Comparison of ENCODE assay signal across 8 cellular contexts in the genomic region with DNA sequence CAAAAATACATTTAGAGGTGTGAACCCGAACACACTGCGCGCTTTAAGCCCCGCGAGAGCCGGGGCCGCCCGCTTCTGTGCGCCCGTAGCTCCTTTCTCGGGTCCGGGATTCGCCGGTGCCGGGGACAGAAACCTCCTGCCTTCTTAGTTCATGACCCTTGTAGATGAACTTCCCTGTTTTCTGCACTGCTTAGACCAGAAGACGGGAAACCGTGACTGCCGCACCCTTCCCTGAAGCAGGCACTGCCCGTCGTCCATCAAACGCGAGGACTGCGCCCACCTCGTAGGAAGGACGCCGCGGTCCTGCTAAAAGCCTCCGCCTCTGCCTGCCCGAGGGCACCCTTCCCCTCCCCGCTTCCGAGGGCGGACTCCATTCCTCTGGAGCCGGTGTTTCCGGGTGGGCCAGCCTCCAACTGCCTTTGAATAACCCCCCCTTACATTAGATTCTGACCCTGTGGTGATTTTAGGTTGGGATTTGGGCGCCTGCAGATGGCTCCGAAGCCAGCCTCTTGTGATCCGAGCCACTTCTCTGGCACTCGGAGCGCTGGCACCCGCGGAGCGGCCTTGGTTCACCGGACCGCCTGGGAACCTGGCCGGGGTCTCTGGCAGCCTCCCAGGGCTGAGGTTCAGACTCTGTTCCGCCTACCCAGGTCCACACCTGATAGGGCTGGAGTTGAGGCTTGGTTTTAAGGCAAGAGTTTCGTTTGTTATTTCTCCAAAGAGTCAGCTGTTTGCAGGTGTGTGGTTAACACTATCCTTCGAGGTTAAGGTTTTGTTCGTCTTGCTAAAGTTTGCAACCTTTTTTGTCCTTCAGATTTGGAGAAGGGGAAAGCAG. TPM values are rescaled to one million over a fixed set of nuclear protein-coding genes. Genes with fewer than 3 reads are reported as not detected.
DNase-seq lines count a peak whose midpoint lies in the region; ATAC-seq, FAIRE-seq and TF ChIP-seq lines count a peak whose summit lies in the region.

No MANE protein-coding gene starts in this region.

- peak overlapping the region in 4 of 5 donors; percentile 76 to 83 (median 78) for H3K9ac ChIP-seq in subcutaneous abdominal adipose tissue (ENCODE audit: low read length in 5 of 5)

- H3K4me3 ChIP-seq in lung (peak overlapping the region; percentile 50), subcutaneous abdominal adipose tissue (ENCODE audit: low read depth in 1 of 5, low read length in 5 of 5) (peak overlapping the region; percentile 57 to 92 (median 70))

- no peak for FAIRE-seq in HTR-8/SVneo (lab: Jason Lieb, UNC)

- H3K9me3 ChIP-seq in lung (ENCODE audit: control insufficient read depth in 2 of 2, insufficient read depth in 1 of 2, low read length in 1 of 2) (no peaks in the 10 kb centered on the region), subcutaneous abdominal adipose tissue (ENCODE audit: control insufficient read depth in 5 of 5, low read length in 5 of 5) (no peaks in the 10 kb centered on the region)

- ATAC-seq in HG02642 (IDR thresholded peaks at IDR 0.05; ENCODE audit: poor library complexity, unreplicated experiment) (peak; percentile 8), lung (ENCODE audit: insufficient read depth, low FRiP score) (peak; percentile 14)

- no peaks in the 10 kb centered on the region for H3K27me3 ChIP-seq in lung (ENCODE audit: control insufficient read depth, insufficient read depth)
- H3K27me3 ChIP-seq in subcutaneous abdominal adipose tissue (ENCODE audit: control insufficient read depth in 5 of 5, insufficient read depth in 4 of 5, low read length in 5 of 5): no peaks in the 10 kb centered on the region

- peak; percentile 55 for DNase-seq in DMS79 treated with DMSO at 0.1 percent for 48 hours (lab: John Stamatoyannopoulos, UW)
- DNase-seq in T-helper 1 cell: peak in 3 of 5 donors; percentile 23 to 61 (median 23)
- peak; percentile 68 for DNase-seq in ecto neural progenitor cell (ENCODE audit: low spot score)
- DNase-seq in lung (ENCODE audit: low spot score): peak; percentile 74
- DNase-seq in amniotic stem cell (lab: John Stamatoyannopoulos, UW): no peak
- no peak for DNase-seq in HTR-8/SVneo (ENCODE audit: insufficient read length, low spot score)

- H3K36me3 ChIP-seq in lung (ENCODE audit: control insufficient read depth in 2 of 2, insufficient read depth in 2 of 2, low read length in 2 of 2) (no peaks in the 10 kb centered on the region), subcutaneous abdominal adipose tissue (ENCODE audit: control insufficient read depth in 5 of 5, insufficient read depth in 5 of 5, low read length in 5 of 5) (no peaks in the 10 kb centered on the region)

- 2 to 3% methylated on average over 49 of the region's 49 CpGs for WGBS in lung, 2 donors

- peak overlapping the region; percentile 91 to 92 for H3K27ac ChIP-seq in lung (ENCODE audit: low read depth in 1 of 2, low read length in 1 of 2)
- H3K27ac ChIP-seq in subcutaneous abdominal adipose tissue (ENCODE audit: low read depth, low read length): peak overlapping the region; percentile 84

- TF ChIP-seq CTCF in lung (IDR thresholded peaks at IDR 0.05; ENCODE audit: control extremely low read depth, extremely low read depth): no peak

- peaks cover 14 to 15% of the 10 kb centered on the region in 2 donors for H3K4me1 ChIP-seq in lung (ENCODE audit: control insufficient read depth in 2 of 2, insufficient read depth in 2 of 2, low read length in 2 of 2)
- H3K4me1 ChIP-seq in subcutaneous abdominal adipose tissue (ENCODE audit: control insufficient read depth in 5 of 5, insufficient read depth in 5 of 5, low read length in 5 of 5): peaks cover 15 to 70% (median 50%) of the 10 kb centered on the region in 5 donors

RNA-seq across cellular contexts. Expression of gene PTTG1IP, which starts 1.2 kb away (rescaled TPM):
- 100 to 1,000 TPM; 243 to 247 TPM for total RNA-seq in lung
- polyA plus RNA-seq in lung: 100 to 1,000 TPM; 139 to 209 TPM

RNA-seq across cellular contexts. Expression of gene ITGB2, which starts 46.0 kb away (rescaled TPM):
- 100 to 1,000 TPM in 1 of 2 donors, 10 to 100 TPM in 1; 52.9 to 246 TPM for total RNA-seq in lung
- 100 to 1,000 TPM; 128 to 376 TPM for polyA plus RNA-seq in lung

RNA-seq across cellular contexts. Expression of gene SUMO3, which starts 56.9 kb away (rescaled TPM):
- 10 to 100 TPM; 45.5 to 86.5 TPM for total RNA-seq in lung
- 10 to 100 TPM; 40.4 to 96.4 TPM for polyA plus RNA-seq in lung

Comparison
In these comparisons a context has a peak if more than half of its experiments do, and no peak if none do; other contexts are left out.
1. DNase-seq: peak in DMS79 treated with DMSO at 0.1 percent for 48 hours (single experiment), T-helper 1 cell (3 of 5), ecto neural progenitor cell (single experiment) and lung (single experiment); none in amniotic stem cell (single experiment) and HTR-8/SVneo (single experiment).